ENCODE assay signal across 22 cellular contexts in the genomic region with DNA sequence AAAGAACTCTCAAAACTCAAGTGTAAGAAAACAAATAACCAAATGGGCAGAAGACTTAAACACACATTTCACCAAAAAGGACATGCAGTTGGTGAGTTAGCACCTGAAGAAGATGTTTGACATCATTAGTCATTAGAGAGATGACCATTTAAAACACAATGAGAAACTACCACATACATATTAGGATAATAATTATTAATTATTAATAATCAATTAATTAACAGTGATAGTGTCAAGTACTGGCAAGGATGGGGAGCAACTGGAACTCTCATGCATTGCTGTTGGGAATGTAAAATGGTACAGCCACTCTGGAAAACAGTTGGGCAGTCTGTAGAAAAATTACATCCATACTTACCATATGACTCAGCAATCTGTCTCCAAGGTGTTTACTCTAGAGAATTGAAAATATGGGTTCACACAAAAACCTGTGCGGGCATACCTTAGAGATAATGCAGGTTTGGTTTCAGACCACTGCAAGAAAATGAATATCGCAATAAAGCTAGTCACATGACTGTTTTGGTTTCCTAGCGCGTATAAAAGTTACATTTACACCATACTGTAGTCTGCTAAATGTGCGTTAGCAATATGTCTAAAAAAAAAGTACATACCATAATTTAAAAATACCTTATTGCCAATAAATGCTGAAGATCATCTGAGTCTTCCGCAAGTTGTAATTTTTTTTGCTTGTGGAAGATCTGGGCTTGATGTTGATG. TPM values are rescaled to one million over a fixed set of nuclear protein-coding genes. Genes with fewer than 3 reads are reported as not detected.
DNase-seq lines count a peak whose midpoint lies in the region; TF ChIP-seq lines count a peak whose summit lies in the region.
"Had no signal": no experiment of that assay in that cellular context is flagged by ENCODE, and none has a peak within 500 bp of the region (broad histone marks: within the 10 kb centered on the region; RNA-seq: fewer than 3 reads in every experiment).

No MANE protein-coding gene starts in this region.

- DNase-seq in HT1080 (ENCODE audit: low read depth) (peak; percentile 27), OCI-LY7 (ENCODE audit: low spot score) (no peak), amniotic epithelial cell (ENCODE audit: low read depth) (peak; percentile 21), mesenchymal stem cell (no peak), SJCRH30 (no peak), NCI-H1694 (lab: John Stamatoyannopoulos, UW) (no peak), NCI-H82 treated with DMSO at 0.1 percent for 48 hours (lab: John Stamatoyannopoulos, UW; ENCODE audit: unreplicated experiment) (no peak)
- no peak for DNase-seq in NK-92 treated with Interleukin-12 subunit alpha and Interleukin-12 subunit beta, amount 100 ng/mL, for 24 hours (lab: John Stamatoyannopoulos, UW)
- DNase-seq: activated CD4-positive, alpha-beta T cell treated with anti-CD3 and anti-CD28 coated beads for 36 hours; activated CD8-positive, alpha-beta memory T cell treated with anti-CD3 and anti-CD28 coated beads, Interleukin-2, amount 10 ng/mL, durations not matched to agents 7 days and 5 days; CD8-positive, alpha-beta memory T cell; dermis blood vessel endothelial cell; DMS79; left cardiac atrium; natural killer cell; NCI-H1436; NCI-H524 treated with DMSO at 0.1 percent for 48 hours; SHP77 treated with DMSO at 0.1 percent for 48 hours; stimulated activated CD4-positive, alpha-beta T cell treated with anti-CD3 and anti-CD28 coated beads, Interleukin-4, amount 100 ng/mL, for 4 hours; stomach had no signal

- no peak overlapping the region for H2BK5ac ChIP-seq in mesenchymal stem cell (ENCODE audit: low read depth, low read length, poor library complexity, severe bottlenecking)

- H3K9ac ChIP-seq in mesenchymal stem cell (ENCODE audit: low read length): no peak overlapping the region

- no peak overlapping the region for H3K14ac ChIP-seq in mesenchymal stem cell (ENCODE audit: low read length in 2 of 2)

- H3K9me3 ChIP-seq in OCI-LY7 (ENCODE audit: low read length): no peaks in the 10 kb centered on the region
- no peaks in the 10 kb centered on the region for H3K9me3 ChIP-seq in mesenchymal stem cell (ENCODE audit: control insufficient read depth, low read length)
- peaks cover 5% of the 10 kb centered on the region; the same call in 1 of the 2 replicates for H3K9me3 ChIP-seq in SJCRH30 (replicated peaks)
- H3K9me3 ChIP-seq: stomach had no signal

- WGBS in mesenchymal stem cell: 95% methylated on average over 5 of the region's 6 CpGs

- no peak overlapping the region for H2AK5ac ChIP-seq in mesenchymal stem cell (ENCODE audit: low read length, severe bottlenecking)

- H3K79me1 ChIP-seq in mesenchymal stem cell (replicated peaks; ENCODE audit: low read length, poor library complexity, severe bottlenecking): peaks cover 35% of the 10 kb centered on the region

- no peak overlapping the region for H2AFZ ChIP-seq in OCI-LY7 (ENCODE audit: low read length)
- H2AFZ ChIP-seq in mesenchymal stem cell (ENCODE audit: low read depth, low read length): no peak overlapping the region

- H3K23ac ChIP-seq in mesenchymal stem cell (ENCODE audit: low read length in 2 of 2): no peak overlapping the region

- H3K4me2 ChIP-seq in OCI-LY7 (ENCODE audit: low read length) (no peak overlapping the region), mesenchymal stem cell (ENCODE audit: low read length, poor library complexity, severe bottlenecking) (no peak overlapping the region)

- no peak overlapping the region for H3K18ac ChIP-seq in mesenchymal stem cell (ENCODE audit: low read depth in 1 of 2, low read length in 2 of 2)

- BruUV-seq in OCI-LY7 (replicated peaks; lab: Mats Ljungman, UMichigan): TSS peak; percentile 28

- CTCF ChIA-PET in OCI-LY7 (lab: Charles Lee; ENCODE audit: unreplicated experiment): no interaction called here

- H4K8ac ChIP-seq in mesenchymal stem cell (ENCODE audit: low read length): no peak overlapping the region

- H3K27me3 ChIP-seq in mesenchymal stem cell (ENCODE audit: control insufficient read depth in 1 of 2, insufficient read depth in 1 of 2, low read length in 2 of 2) (no peaks in the 10 kb centered on the region), SJCRH30 (no peaks in the 10 kb centered on the region)
- H3K27me3 ChIP-seq: cardiac muscle cell, stomach, tibial nerve had no signal

- peaks cover 12% of the 10 kb centered on the region for H3K4me1 ChIP-seq in OCI-LY7 (ENCODE audit: insufficient read depth, low read length, poor library complexity, severe bottlenecking)
- no peaks in the 10 kb centered on the region for H3K4me1 ChIP-seq in mesenchymal stem cell (ENCODE audit: control insufficient read depth, insufficient read depth, low read depth, low read length)
- H3K4me1 ChIP-seq in SJCRH30: no peaks in the 10 kb centered on the region

- POLR2A ChIA-PET in OCI-LY7 (lab: Charles Lee): interaction anchor here (0.9 to 2.8 kb wide), 4 partner anchors 13 to 32 kb away, joined by 3 to 15 read pairs (median 4); no protein-coding TSS in a partner anchor

- peaks cover 2% of the 10 kb centered on the region; the same call in 1 of the 2 replicates for H3K79me2 ChIP-seq in OCI-LY7 (ENCODE audit: insufficient read depth, low read depth, low read length)

- peak overlapping the region; percentile 28 for H2BK15ac ChIP-seq in mesenchymal stem cell (ENCODE audit: low read depth, poor library complexity, severe bottlenecking)

- H3K4me3 ChIP-seq in OCI-LY7 (ENCODE audit: low read depth, low read length, poor library complexity, severe bottlenecking): no peak overlapping the region
- H3K4me3 ChIP-seq in mesenchymal stem cell (ENCODE audit: insufficient read depth in 1 of 2, low read depth in 1 of 2, low read length in 2 of 2): no peak overlapping the region
- no peak overlapping the region for H3K4me3 ChIP-seq in SJCRH30
- H3K4me3 ChIP-seq: cardiac muscle cell, stomach, tibial nerve had no signal

- intact Hi-C loops in OCI-LY7 (cut with micrococcal nuclease; ENCODE audit: unreplicated experiment): no loop called here

- H3K9me2 ChIP-seq in OCI-LY7 (ENCODE audit: insufficient read depth, low read length): no peaks in the 10 kb centered on the region

- peaks cover 69% of the 10 kb centered on the region for H3K36me3 ChIP-seq in OCI-LY7 (ENCODE audit: insufficient read depth, low read length)
- peaks cover 0 to 31% of the 10 kb centered on the region in 2 experiments for H3K36me3 ChIP-seq in mesenchymal stem cell (ENCODE audit: control insufficient read depth in 1 of 2, insufficient read depth in 2 of 2, low read depth in 1 of 2, low read length in 2 of 2)
- H3K36me3 ChIP-seq in SJCRH30: no peaks in the 10 kb centered on the region
- H3K36me3 ChIP-seq: cardiac muscle cell, stomach, tibial nerve had no signal

- H2BK12ac ChIP-seq in mesenchymal stem cell (ENCODE audit: low read length in 2 of 2): no peak overlapping the region

- H4K20me1 ChIP-seq in OCI-LY7 (ENCODE audit: insufficient read depth, low read length): no peaks in the 10 kb centered on the region

- no peak overlapping the region for H4K91ac ChIP-seq in mesenchymal stem cell (ENCODE audit: low read length)

- H3K27ac ChIP-seq in OCI-LY7 (ENCODE audit: low read depth, low read length, poor library complexity, severe bottlenecking) (no peak overlapping the region), mesenchymal stem cell (ENCODE audit: low read length, poor library complexity, severe bottlenecking) (no peak overlapping the region), SJCRH30 (no peak overlapping the region)
- H3K27ac ChIP-seq: cardiac muscle cell, stomach, tibial nerve had no signal

- H2BK120ac ChIP-seq in mesenchymal stem cell (ENCODE audit: low read depth, low read length): no peak overlapping the region

- no peak overlapping the region for H3K4ac ChIP-seq in mesenchymal stem cell (ENCODE audit: low read depth in 1 of 2, low read length in 2 of 2)

- TF ChIP-seq CTCF in OCI-LY7 (conservative IDR thresholded peaks at IDR 0.05; ENCODE audit: low read length): no peak

RNA-seq across cellular contexts. Expression of a gene that starts 30.3 kb away (rescaled TPM):
- total RNA-seq in HT1080 (2014; rRNA removed; shearing (Covaris generic)): 3.2 and 4.3 TPM in 2 replicates
- polyA plus RNA-seq in HT1080 (2015; cell fraction: cytosol; rRNA removed): 2.5 and 3.1 TPM in 2 replicates
- 3.9 and 5.2 TPM in 2 replicates for polyA plus RNA-seq in HT1080 (2015; cell fraction: nucleus; rRNA removed)
- 38.0 and 43.6 TPM in 2 replicates for total RNA-seq in OCI-LY7 (2014; rRNA removed; shearing (Covaris generic))
- 56.5 and 56.7 TPM in 2 replicates for total RNA-seq in OCI-LY7 (2022)
- 61.5 TPM for polyA plus RNA-seq in mesenchymal stem cell (2013, experiment 1 of 2)
- polyA plus RNA-seq in mesenchymal stem cell (2013, experiment 2 of 2): 57.0 TPM
- total RNA-seq in SJCRH30 (2014; rRNA removed; shearing (Covaris generic)): 10.3 and 10.5 TPM in 2 replicates

Comparison
In these comparisons a context has a peak if more than half of its experiments do, and no peak if none do; other contexts are left out.
1. DNase-seq: peak in HT1080 (single experiment) and amniotic epithelial cell (single experiment); none in OCI-LY7 (single experiment), mesenchymal stem cell (single experiment), SJCRH30 (0 of 2), NCI-H1694 (single experiment), NK-92 treated with Interleukin-12 subunit alpha and Interleukin-12 subunit beta, amount 100 ng/mL, for 24 hours (single experiment) and NCI-H82 treated with DMSO at 0.1 percent for 48 hours (single experiment).